Comparison of ENCODE assay signal across 9 cellular contexts in genomic region chr2:170530284-170530745, GRCh38.
DNase-seq lines count a peak whose midpoint lies in the region; ATAC-seq, FAIRE-seq and TF ChIP-seq lines count a peak whose summit lies in the region.
"Had no signal": no experiment of that assay in that cellular context is flagged by ENCODE, and none has a peak within 500 bp of the region (broad histone marks: within the 10 kb centered on the region; RNA-seq: fewer than 3 reads in every experiment).

No MANE protein-coding gene starts in this region.

- no TSS peak for BruUV-seq in Panc1 (replicated peaks; lab: Mats Ljungman, UMichigan)

- ATAC-seq in Panc1 (peak; percentile 48; the same call in 1 of the 2 replicates), GM21528 (IDR thresholded peaks at IDR 0.05; ENCODE audit: low FRiP score, unreplicated experiment) (no peak), GM18505 (IDR thresholded peaks at IDR 0.05; ENCODE audit: unreplicated experiment) (no peak)

- TF ChIP-seq POLR2A in sigmoid colon (IDR thresholded peaks at IDR 0.05): no peak
- TF ChIP-seq POLR2A in GM18505 (IDR thresholded peaks at IDR 0.05; ENCODE audit: borderline replicate concordance, extremely low read depth, insufficient read depth, insufficient read length): no peak

- H3K36me3 ChIP-seq in Panc1 (ENCODE audit: control insufficient read depth, insufficient read depth, low read length): no peaks in the 10 kb centered on the region
- no peaks in the 10 kb centered on the region for H3K36me3 ChIP-seq in sigmoid colon

- H3K9me3 ChIP-seq in Panc1 (ENCODE audit: control insufficient read depth, insufficient read depth, low read depth, low read length) (no peaks in the 10 kb centered on the region), sigmoid colon (no peaks in the 10 kb centered on the region)

- TF ChIP-seq CTCF in Panc1 (IDR thresholded peaks at IDR 0.05) (no peak), sigmoid colon (IDR thresholded peaks at IDR 0.05) (no peak)

- WGBS in sigmoid colon, 2 donors: 5 to 12% methylated on average over 7 of the region's 7 CpGs

- CTCF ChIA-PET in Panc1 (lab: Charles Lee): no interaction called here

- no peak for TF ChIP-seq EP300 in sigmoid colon (IDR thresholded peaks at IDR 0.05)

- POLR2A ChIA-PET in Panc1 (lab: Charles Lee): interaction anchor here (0.6 to 0.9 kb wide), 2 partner anchors 11 to 131 kb away, joined by 3 to 11 read pairs; no protein-coding TSS in a partner anchor

- DNase-seq in HTR-8/SVneo (ENCODE audit: insufficient read length, low spot score) (peak; percentile 34), Panc1 (ENCODE audit: low read depth, low spot score) (no peak), head of caudate nucleus (peak in 29 of 42 donors; percentile 5 to 57 (median 20)), sigmoid colon (peak; percentile 96), putamen (ENCODE audit: low spot score) (no peak), OCI-M1 (lab: John Stamatoyannopoulos, UW) (no peak)

- in situ Hi-C loops in Panc1 (cut with HindIII; ENCODE audit: low pct_unique_long_range_greater_than_20kb, low sequenced_read_pairs): no loop called here

- no peak overlapping the region for H3K4me3 ChIP-seq in Panc1 (ENCODE audit: low read depth in 2 of 2, low read length in 2 of 2)
- peak overlapping the region in 2 of 4 donors; percentile 22 to 27 for H3K4me3 ChIP-seq in sigmoid colon

- H3K4me1 ChIP-seq in Panc1 (ENCODE audit: control insufficient read depth, insufficient read depth, low read length): peaks cover 3% of the 10 kb centered on the region
- H3K4me1 ChIP-seq in sigmoid colon: peaks cover 0 to 45% (median 30%) of the 10 kb centered on the region in 4 donors

- intact Hi-C loops in Panc1 (cut with micrococcal nuclease; ENCODE audit: unreplicated experiment) (no loop called here), head of caudate nucleus (cut with DNase I) (no loop called here), sigmoid colon (cut with DNase I) (no loop called here)

- FAIRE-seq in HTR-8/SVneo (lab: Jason Lieb, UNC): no peak
- FAIRE-seq: frontal cortex had no signal

- H3K27ac ChIP-seq in Panc1 (ENCODE audit: low read length) (no peak overlapping the region), sigmoid colon (peak overlapping the region; percentile 49 to 70 (median 56))

- H3K27me3 ChIP-seq in Panc1 (ENCODE audit: control insufficient read depth, insufficient read depth, low read length) (peaks cover 8% of the 10 kb centered on the region; the same call in 1 of the 2 replicates), sigmoid colon (no peaks in the 10 kb centered on the region)

Comparison
In these comparisons a context has a peak if more than half of its experiments do, and no peak if none do; other contexts are left out.
1. DNase-seq: peak in HTR-8/SVneo (single experiment), head of caudate nucleus (29 of 42) and sigmoid colon (single experiment); none in Panc1 (single experiment), putamen (single experiment) and OCI-M1 (single experiment).